In the genomic region with DNA sequence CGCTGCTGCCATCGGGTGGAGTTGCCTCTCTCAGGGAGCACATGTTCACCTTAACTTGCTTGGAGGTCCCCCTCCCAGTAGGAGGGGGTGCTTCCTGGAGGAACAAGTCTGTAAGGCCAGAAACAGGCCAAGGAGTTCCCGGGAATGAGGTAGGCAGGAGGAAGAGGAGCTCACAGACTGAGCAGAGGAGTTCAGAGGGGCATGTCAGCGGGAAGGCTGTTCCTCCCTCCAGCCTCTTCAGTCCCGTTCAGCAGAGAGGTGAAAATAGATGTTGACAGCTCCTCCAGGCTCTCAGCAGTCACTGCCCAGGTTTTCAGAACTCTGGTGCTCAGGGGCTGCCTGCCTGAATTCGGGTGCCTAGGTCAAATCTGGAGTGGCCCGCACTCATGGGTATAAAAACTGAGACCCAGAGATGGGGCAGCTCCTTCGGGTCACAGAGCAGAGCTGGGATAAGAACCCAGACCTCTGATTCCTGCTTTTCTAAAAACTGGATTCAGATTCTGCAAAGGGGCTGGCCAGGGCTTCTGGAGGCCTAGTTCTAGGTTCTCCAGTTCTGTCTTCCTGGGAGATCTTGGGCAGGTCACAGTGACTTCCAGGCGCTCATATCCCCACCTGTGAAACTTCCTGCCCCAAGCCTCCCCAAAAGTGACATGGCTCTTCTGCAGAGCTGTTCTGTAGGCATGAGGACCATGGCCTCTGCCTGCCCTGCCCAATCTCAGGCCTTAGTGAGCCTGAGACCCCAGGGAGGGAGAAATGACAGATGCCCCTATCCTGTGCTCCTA, we compare ENCODE assay signal across 11 cellular contexts. TPM values are rescaled to one million over a fixed set of nuclear protein-coding genes. Genes with fewer than 3 reads are reported as not detected.
A peak's percentile ranks its signal among the peaks of the same experiment; 100 is the strongest.
DNase-seq lines count a peak whose midpoint lies in the region; ATAC-seq and TF ChIP-seq lines count a peak whose summit lies in the region.
"Had no signal": no experiment of that assay in that cellular context is flagged by ENCODE, and none has a peak within 500 bp of the region (broad histone marks: within the 10 kb centered on the region; RNA-seq: fewer than 3 reads in every experiment).

No MANE protein-coding gene starts in this region.

- no peaks in the 10 kb centered on the region for H3K4me1 ChIP-seq in Karpas-422 (ENCODE audit: low read length)

- no peak overlapping the region for H3K4me3 ChIP-seq in Karpas-422 (ENCODE audit: low read length)

- no peak for DNase-seq in activated naive CD4-positive, alpha-beta T cell treated with anti-CD3 and anti-CD28 coated beads for 36 hours
- DNase-seq in activated naive CD4-positive, alpha-beta T cell treated with Interleukin-2 at 50 U/mL for 16 hours, result no peak
- DNase-seq in naive B cell, result no peak
- DNase-seq in type B pancreatic cell (ENCODE audit: extremely low spot score, unreplicated experiment), result no peak
- DNase-seq in Karpas-422, result no peak
- DNase-seq in NCI-H748 treated with DMSO at 0.1 percent for 48 hours (lab: John Stamatoyannopoulos, UW), result no peak
- DNase-seq: GDM1; H9; stimulated activated CD4-positive, alpha-beta T cell treated with anti-CD3 and anti-CD28 coated beads, Interleukin-4, amount 100 ng/mL, for 4 hours had no signal

- CTCF ChIA-PET in activated naive CD4-positive, alpha-beta T cell treated with anti-CD3 and anti-CD28 coated beads for 36 hours (lab: Charles Lee), result interaction anchor here (0.6 to 5.6 kb wide), 17 partner anchors 8 to 354 kb away, joined by 3 to 61 read pairs (median 4); partner anchors contain the start of gene FCHSD2

- no peak overlapping the region for H2AFZ ChIP-seq in Karpas-422 (ENCODE audit: low read length)

- no peaks in the 10 kb centered on the region for H3K27me3 ChIP-seq in Karpas-422 (ENCODE audit: low read length)

- H3K9me3 ChIP-seq in Karpas-422 (ENCODE audit: low read length), result no peaks in the 10 kb centered on the region

- no peaks in the 10 kb centered on the region for H3K27me3 Mint-ChIP-seq in activated naive CD4-positive, alpha-beta T cell treated with anti-CD3 and anti-CD28 coated beads for 36 hours (ENCODE audit: low read depth)
- H3K27me3 Mint-ChIP-seq in naive B cell (no peaks in the 10 kb centered on the region), type B pancreatic cell (no peaks in the 10 kb centered on the region)

- peak overlapping the region; percentile 20 for H3K27ac ChIP-seq in cingulate gyrus (ENCODE audit: low read depth, low read length)
- no peak overlapping the region for H3K27ac ChIP-seq in Karpas-422 (ENCODE audit: low read length)

- intact Hi-C loops in activated naive CD4-positive, alpha-beta T cell treated with anti-CD3 and anti-CD28 coated beads for 36 hours (cut with micrococcal nuclease), result no loop called here

- no peaks in the 10 kb centered on the region for H3K79me2 ChIP-seq in Karpas-422 (ENCODE audit: low read length)

- no peaks in the 10 kb centered on the region for H3K9me3 Mint-ChIP-seq in activated naive CD4-positive, alpha-beta T cell treated with anti-CD3 and anti-CD28 coated beads for 36 hours
- H3K9me3 Mint-ChIP-seq in naive B cell, result no peaks in the 10 kb centered on the region
- no peaks in the 10 kb centered on the region for H3K9me3 Mint-ChIP-seq in type B pancreatic cell
- H3K9me3 Mint-ChIP-seq: H9 had no signal

- TF ChIP-seq CTCF in type B pancreatic cell (conservative IDR thresholded peaks at IDR 0.05), result no peak

- ATAC-seq in naive B cell (ENCODE audit: low read depth in 2 of 2) (no peak), GM18519 (IDR thresholded peaks at IDR 0.05; ENCODE audit: low FRiP score, unreplicated experiment) (no peak)

- H4K20me1 ChIP-seq in Karpas-422 (ENCODE audit: insufficient read depth, low read depth, low read length), result no peaks in the 10 kb centered on the region

- H3K4me1 Mint-ChIP-seq in activated naive CD4-positive, alpha-beta T cell treated with anti-CD3 and anti-CD28 coated beads for 36 hours (ENCODE audit: low read depth), result peaks cover 11% of the 10 kb centered on the region
- H3K4me1 Mint-ChIP-seq in naive B cell (peaks cover 32 to 45% (median 40%) of the 10 kb centered on the region in 3 donors), type B pancreatic cell (ENCODE audit: unreplicated experiment) (peaks cover 19% of the 10 kb centered on the region)

- peak overlapping the region; percentile 51 for H3K27ac Mint-ChIP-seq in activated naive CD4-positive, alpha-beta T cell treated with anti-CD3 and anti-CD28 coated beads for 36 hours
- H3K27ac Mint-ChIP-seq in naive B cell (peak overlapping the region in 5 of 6 donors; percentile 78 to 92 (median 87)), type B pancreatic cell (peak overlapping the region; percentile 54)

- no peak overlapping the region for H3K9ac ChIP-seq in Karpas-422 (ENCODE audit: low read length)

- H3K36me3 Mint-ChIP-seq in activated naive CD4-positive, alpha-beta T cell treated with anti-CD3 and anti-CD28 coated beads for 36 hours (ENCODE audit: low read depth), result peaks cover 16% of the 10 kb centered on the region
- H3K36me3 Mint-ChIP-seq in naive B cell (peaks cover 0 to 5% of the 10 kb centered on the region in 2 donors), type B pancreatic cell (peaks cover 3% of the 10 kb centered on the region)

- no peak overlapping the region for H3K4me3 Mint-ChIP-seq in activated naive CD4-positive, alpha-beta T cell treated with anti-CD3 and anti-CD28 coated beads for 36 hours
- no peak overlapping the region for H3K4me3 Mint-ChIP-seq in naive B cell
- no peak overlapping the region for H3K4me3 Mint-ChIP-seq in type B pancreatic cell
- H3K4me3 Mint-ChIP-seq: H9 had no signal

- H3K4me2 ChIP-seq in Karpas-422 (ENCODE audit: low read depth, low read length, poor library complexity, severe bottlenecking), result no peak overlapping the region

- H3K9me2 ChIP-seq in Karpas-422 (replicated peaks; ENCODE audit: insufficient read depth, low read length), result no peaks in the 10 kb centered on the region

- H3K36me3 ChIP-seq in Karpas-422 (ENCODE audit: insufficient read depth, low read length), result peaks cover 25% of the 10 kb centered on the region; the same call in 1 of the 2 replicates

RNA-seq across cellular contexts. Expression of gene ATG16L2, which starts 18.3 kb away (rescaled TPM):
- total RNA-seq in activated naive CD4-positive, alpha-beta T cell treated with anti-CD3 and anti-CD28 coated beads for 36 hours, result 100 to 1,000 TPM; 105 to 114 TPM
- 10 to 100 TPM; 19.1 to 35.5 (median 21.3) TPM for polyA plus RNA-seq in naive B cell (ENCODE audit: low read depth in 6 of 6)
- 26.3 and 29.5 TPM in 2 replicates for total RNA-seq in type B pancreatic cell (ENCODE audit: low replicate concordance)
- total RNA-seq in Karpas-422 (2014; rRNA removed; shearing (Covaris generic); ENCODE audit: low replicate concordance), result 14.8 and 20.2 TPM in 2 replicates

RNA-seq across cellular contexts. Expression of gene STARD10, which starts 38.6 kb away (rescaled TPM):
- total RNA-seq in activated naive CD4-positive, alpha-beta T cell treated with anti-CD3 and anti-CD28 coated beads for 36 hours, result 10 to 100 TPM; 11.9 to 12.0 TPM
- 10 to 100 TPM; 24.3 to 39.2 (median 30.7) TPM for polyA plus RNA-seq in naive B cell (ENCODE audit: low read depth in 6 of 6)
- 170 and 313 TPM in 2 replicates for total RNA-seq in type B pancreatic cell (ENCODE audit: low replicate concordance)
- 4.3 and 4.7 TPM in 2 replicates for total RNA-seq in Karpas-422 (2014; rRNA removed; shearing (Covaris generic); ENCODE audit: low replicate concordance)

Comparison
In these comparisons a context has a peak if more than half of its experiments do, and no peak if none do; other contexts are left out.
1. RNA of gene STARD10, which starts 38.6 kb away (total RNA-seq): 170 to 313 TPM in type B pancreatic cell; 11.9 to 12.0 TPM in activated naive CD4-positive, alpha-beta T cell treated with anti-CD3 and anti-CD28 coated beads for 36 hours and 4.3 to 4.7 TPM in Karpas-422; every median in the first group is over 10 times any median in the second.
2. Peak in every context shown above with its lines, with median percentiles within 50 percentile points of each other: H3K27ac Mint-ChIP-seq.